Comparison of ENCODE assay signal across 28 cellular contexts in genomic region chr18:71250191-71250590, GRCh38.
"Had no signal": no experiment of that assay in that cellular context is flagged by ENCODE, and none has a peak within 500 bp of the region (broad histone marks: within the 10 kb centered on the region; RNA-seq: fewer than 3 reads in every experiment).

No MANE protein-coding gene starts in this region.

- FAIRE-seq: colon had no signal

- H3K4me3 ChIP-seq: adrenal gland, body of pancreas, esophagus squamous epithelium, gastrocnemius medialis, heart right ventricle had no signal

- H3K9me3 ChIP-seq: adrenal gland, body of pancreas, gastrocnemius medialis had no signal

- H3K27me3 ChIP-seq: adrenal gland, body of pancreas, esophagus squamous epithelium, foreskin keratinocyte, gastrocnemius medialis, heart right ventricle had no signal

- H3K36me3 ChIP-seq: adrenal gland, esophagus squamous epithelium, gastrocnemius medialis, heart right ventricle had no signal

- H3K27ac ChIP-seq: adrenal gland, body of pancreas, epithelial cell of prostate, esophagus squamous epithelium, foreskin keratinocyte, gastrocnemius medialis, heart right ventricle had no signal

- H3K4me1 ChIP-seq: adrenal gland, body of pancreas, esophagus squamous epithelium, foreskin keratinocyte, gastrocnemius medialis, heart right ventricle had no signal

- DNase-seq: activated CD4-positive, alpha-beta memory T cell treated with anti-CD3 and anti-CD28 coated beads for 36 hours; activated CD4-positive, alpha-beta T cell treated with anti-CD3 and anti-CD28 coated beads for 36 hours; activated CD4-positive, alpha-beta T cell treated with anti-CD3 and anti-CD28 coated beads, Interleukin-2, amount 10 ng/mL, durations not matched to agents 24 days and 14 days; activated CD4-positive, CD25-positive, alpha-beta regulatory T cell; activated CD4-positive, CD25-positive, alpha-beta regulatory T cell treated with anti-CD3 and anti-CD28 coated beads, Interleukin-2, amount 50 U/mL, for 72 hours; activated CD8-positive, alpha-beta memory T cell treated with anti-CD3 and anti-CD28 coated beads, Interleukin-2, amount 10 ng/mL, durations not matched to agents 7 days and 5 days; activated CD8-positive, alpha-beta memory T cell treated with anti-CD3 and anti-CD28 coated beads, Interleukin-2, amount 50 U/mL, for 4 hours; activated CD8-positive, alpha-beta T cell treated with anti-CD3 and anti-CD28 coated beads, Interleukin-2, amount 10 ng/mL, durations not matched to agents 7 days and 5 days; activated effector memory CD4-positive, alpha-beta T cell treated with anti-CD3 and anti-CD28 coated beads, Interleukin-2, amount 50 U/mL, for 16 hours; activated naive CD4-positive, alpha-beta T cell treated with anti-CD3 and anti-CD28 coated beads for 36 hours; activated naive CD8-positive, alpha-beta T cell treated with anti-CD3 and anti-CD28 coated beads for 36 hours; activated naive CD8-positive, alpha-beta T cell treated with anti-CD3 and anti-CD28 coated beads, Interleukin-2, amount 50 U/mL, for 24 hours; activated T-cell treated with anti-CD3 and anti-CD28 coated beads, Interleukin-2, amount 50 U/mL, for 1 hour; activated T-cell treated with anti-CD3 and anti-CD28 coated beads, Interleukin-2, amount 50 U/mL, for 48 hours; adrenal gland; amygdala; aorta; body of pancreas; caudate nucleus; effector CD4-positive, alpha-beta T cell; effector memory CD8-positive, alpha-beta T cell; esophagus squamous epithelium; foreskin keratinocyte; gastrocnemius medialis; heart right ventricle; T-helper 2 cell had no signal
